In genomic region chr1:161324020-161324419, GRCh38 we compare ENCODE assay signal across 1 cellular context.
TF ChIP-seq lines count a peak whose summit lies in the region.

No MANE protein-coding gene starts in this region.

TF ChIP-seq in K562, 482 proteins besides CTCF, POLR2A, EP300 and RAD21:
- TF ChIP-seq ESRRA (IDR thresholded peaks at IDR 0.05; ENCODE audit: borderline replicate concordance, low read depth) (no peak), STAT5A (IDR thresholded peaks at IDR 0.05; ENCODE audit: borderline replicate concordance, low read length) (no peak), TEAD4 (IDR thresholded peaks at IDR 0.05; ENCODE audit: low read length) (no peak), TEAD4 (CRISPR knock-in tag; IDR thresholded peaks at IDR 0.05; ENCODE audit: borderline replicate concordance) (no peak), ZBTB12 (CRISPR knock-in tag; IDR thresholded peaks at IDR 0.05) (no peak), DEAF1 (CRISPR knock-in tag; IDR thresholded peaks at IDR 0.05) (no peak), NR3C1 (CRISPR knock-in tag; IDR thresholded peaks at IDR 0.05) (no peak), KHSRP (IDR thresholded peaks at IDR 0.05) (no peak), ZNF408 (CRISPR knock-in tag; IDR thresholded peaks at IDR 0.05; ENCODE audit: low read depth) (no peak), NCOA4 (IDR thresholded peaks at IDR 0.05; ENCODE audit: partially characterized antibody) (no peak), ZNF280A (IDR thresholded peaks at IDR 0.05; ENCODE audit: low read depth, partially characterized antibody) (no peak), ZNF398 (CRISPR knock-in tag; IDR thresholded peaks at IDR 0.05) (no peak), BCLAF1 (IDR thresholded peaks at IDR 0.05; ENCODE audit: borderline replicate concordance in 1 of 2, control insufficient read depth in 1 of 2, low read depth in 2 of 2, low read length in 1 of 2) (no peak), NUFIP1 (IDR thresholded peaks at IDR 0.05; ENCODE audit: partially characterized antibody) (no peak), RBM25 (IDR thresholded peaks at IDR 0.05; ENCODE audit: low read depth, low read length, severe bottlenecking) (no peak), SRF (CRISPR knock-in tag; IDR thresholded peaks at IDR 0.05) (no peak), SMARCA5 (IDR thresholded peaks at IDR 0.05) (no peak), PTTG1 (tag; IDR thresholded peaks at IDR 0.05; ENCODE audit: low read depth) (no peak), TSC22D4 (tag; IDR thresholded peaks at IDR 0.05) (no peak)
